8 cellular contexts compared by ENCODE assay signal in the genomic region with DNA sequence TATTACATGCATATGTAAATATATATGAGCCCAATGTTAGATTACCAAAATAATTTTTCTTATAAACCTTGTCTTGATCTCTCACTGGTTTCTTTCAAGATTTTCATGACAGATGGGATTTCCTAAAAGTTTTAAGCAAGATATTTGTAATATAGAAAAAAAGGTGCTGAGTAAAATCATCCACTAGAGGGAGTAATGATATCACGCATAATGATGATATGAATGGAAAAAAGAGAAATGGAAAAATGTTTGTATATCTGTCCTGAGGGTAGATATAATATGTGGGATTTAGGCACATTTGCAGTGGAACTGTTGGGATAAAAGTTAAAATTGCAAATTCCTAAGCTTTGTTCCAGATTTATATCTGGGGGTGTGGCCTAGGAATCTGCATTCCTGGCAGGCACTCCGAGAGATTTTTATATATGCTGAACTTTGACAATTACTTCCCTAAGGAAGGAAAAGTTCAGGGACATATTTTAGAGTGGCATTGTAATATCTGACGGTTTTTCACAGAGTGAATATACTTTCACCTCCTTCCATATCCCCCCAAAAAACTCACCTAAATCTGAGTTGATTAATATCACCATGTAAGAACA.
A peak's percentile ranks its signal among the peaks of the same experiment; 100 is the strongest.
DNase-seq lines count a peak whose midpoint lies in the region; ATAC-seq and TF ChIP-seq lines count a peak whose summit lies in the region.

No MANE protein-coding gene starts in this region.

- no peaks in the 10 kb centered on the region for H3K36me3 Mint-ChIP-seq in progenitor cell of endocrine pancreas (ENCODE audit: insufficient read depth)

- H3K9me3 Mint-ChIP-seq in progenitor cell of endocrine pancreas (ENCODE audit: low read depth), result peaks cover 2% of the 10 kb centered on the region

- ATAC-seq in GM18517 (IDR thresholded peaks at IDR 0.05; ENCODE audit: unreplicated experiment), result no peak
- no peak for ATAC-seq in HG03354 (IDR thresholded peaks at IDR 0.05; ENCODE audit: poor library complexity, severe bottlenecking, unreplicated experiment)
- no peak for ATAC-seq in HG02642 (IDR thresholded peaks at IDR 0.05; ENCODE audit: poor library complexity, unreplicated experiment)

- DNase-seq in NCI-H1105 treated with DMSO at 0.1 percent for 48 hours (lab: John Stamatoyannopoulos, UW) (peak; percentile 12), NCI-H1105 (lab: John Stamatoyannopoulos, UW) (no peak), NCI-H82 (lab: John Stamatoyannopoulos, UW) (peak; percentile 55), dermis microvascular lymphatic vessel endothelial cell (ENCODE audit: low read depth in 2 of 2) (peak; percentile 27 to 30), progenitor cell of endocrine pancreas (ENCODE audit: low spot score, unreplicated experiment) (no peak)

- no peaks in the 10 kb centered on the region for H3K27me3 Mint-ChIP-seq in progenitor cell of endocrine pancreas

- peaks cover 12% of the 10 kb centered on the region for H3K4me1 Mint-ChIP-seq in progenitor cell of endocrine pancreas (ENCODE audit: low read depth)

- H3K27ac Mint-ChIP-seq in progenitor cell of endocrine pancreas, result no peak overlapping the region

- peak; percentile 91 for TF ChIP-seq CTCF in progenitor cell of endocrine pancreas (IDR thresholded peaks at IDR 0.05; ENCODE audit: unreplicated experiment)

- H3K4me3 Mint-ChIP-seq in progenitor cell of endocrine pancreas (ENCODE audit: low read depth), result no peak overlapping the region

Comparison
In these comparisons a context has a peak if more than half of its experiments do, and no peak if none do; other contexts are left out.
1. DNase-seq: peak in NCI-H1105 treated with DMSO at 0.1 percent for 48 hours (single experiment), NCI-H82 (single experiment) and dermis microvascular lymphatic vessel endothelial cell (2 of 2); none in NCI-H1105 (single experiment) and progenitor cell of endocrine pancreas (single experiment).